Comparison of ENCODE assay signal across 10 cellular contexts in the genomic region with DNA sequence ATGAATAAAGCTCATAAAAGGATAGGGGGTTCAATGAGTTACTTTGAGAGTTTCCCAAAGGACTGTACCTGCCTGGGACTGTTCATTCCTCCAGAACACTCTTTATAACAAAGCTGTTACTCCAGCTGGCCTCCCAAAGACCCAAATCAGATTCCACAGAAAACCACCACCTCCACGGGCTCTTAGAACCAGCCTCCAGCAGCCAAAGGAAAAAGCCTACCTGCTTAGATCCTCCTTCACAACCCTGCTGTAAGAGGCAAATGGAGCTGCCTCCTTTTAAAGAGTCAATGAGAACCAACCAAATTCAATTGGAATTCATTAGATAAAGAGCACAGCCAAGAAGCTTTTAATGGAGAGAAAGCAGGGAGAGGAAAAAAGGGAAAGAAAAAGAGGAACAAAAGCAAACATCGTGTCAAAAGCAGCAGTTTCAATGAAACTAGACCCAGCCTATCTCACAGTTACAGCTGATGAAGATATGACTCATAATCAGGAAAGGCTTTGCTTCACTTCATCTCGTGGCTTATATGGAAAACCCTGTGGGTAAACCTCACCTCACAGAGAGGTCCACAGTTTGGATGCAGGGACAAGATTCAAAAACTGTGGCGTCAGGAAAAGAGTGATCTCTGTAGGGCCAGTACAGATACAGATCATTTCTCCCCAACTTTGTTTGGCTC. TPM values are rescaled to one million over a fixed set of nuclear protein-coding genes. Genes with fewer than 3 reads are reported as not detected.
A peak's percentile ranks its signal among the peaks of the same experiment; 100 is the strongest.
DNase-seq lines count a peak whose midpoint lies in the region; ATAC-seq lines count a peak whose summit lies in the region.
"Had no signal": no experiment of that assay in that cellular context is flagged by ENCODE, and none has a peak within 500 bp of the region (broad histone marks: within the 10 kb centered on the region; RNA-seq: fewer than 3 reads in every experiment).

No MANE protein-coding gene starts in this region.

- DNase-seq in A172 (ENCODE audit: low spot score) (peak; percentile 23), amniotic epithelial cell (ENCODE audit: low read depth) (peak; percentile 5), HuH-7.5 (ENCODE audit: low spot score) (no peak), NCI-H2081 treated with DMSO at 0.1 percent for 48 hours (lab: John Stamatoyannopoulos, UW) (no peak), NCI-H1417 (lab: John Stamatoyannopoulos, UW) (no peak)
- DNase-seq in activated CD8-positive, alpha-beta memory T cell treated with anti-CD3 and anti-CD28 coated beads, Interleukin-2, amount 50 U/mL, for 4 hours: no peak
- DNase-seq: activated naive CD8-positive, alpha-beta T cell treated with anti-CD3 and anti-CD28 coated beads for 36 hours; T-helper 1 cell had no signal

- ATAC-seq in GM21360 (IDR thresholded peaks at IDR 0.05; ENCODE audit: unreplicated experiment) (peak; percentile 81), HG03571 (IDR thresholded peaks at IDR 0.05; ENCODE audit: unreplicated experiment) (peak; percentile 57)

RNA-seq across cellular contexts. Expression of gene FMO4, which starts 27.8 kb away (rescaled TPM):
- 3.1 and 8.0 TPM in 2 replicates for total RNA-seq in A172 (2014; rRNA removed; shearing (Covaris generic))

RNA-seq across cellular contexts. Expression of gene FMO1, which starts 37.9 kb away (rescaled TPM):
- not detected in 2 replicates for total RNA-seq in A172 (2014; rRNA removed; shearing (Covaris generic))
- total RNA-seq: activated naive CD8-positive, alpha-beta T cell treated with anti-CD3 and anti-CD28 coated beads for 36 hours had no signal

Comparison
In these comparisons a context has a peak if more than half of its experiments do, and no peak if none do; other contexts are left out.
1. DNase-seq: peak in A172 (single experiment) and amniotic epithelial cell (single experiment); none in HuH-7.5 (single experiment), activated CD8-positive, alpha-beta memory T cell treated with anti-CD3 and anti-CD28 coated beads, Interleukin-2, amount 50 U/mL, for 4 hours (single experiment), NCI-H2081 treated with DMSO at 0.1 percent for 48 hours (single experiment) and NCI-H1417 (0 of 3).